In genomic region chr17:53822764-53823163, GRCh38 we compare ENCODE assay signal across 1 cellular context.
TF ChIP-seq lines count a peak whose summit lies in the region.

KIF2B (plus strand) TSS chr17:53822927; CDS start chr17:53823034, 107 bp downstream.

TF ChIP-seq in K562, 482 proteins besides CTCF, POLR2A, EP300 and RAD21 (continued from another document):
- TF ChIP-seq ZNF395 (CRISPR knock-in tag; IDR thresholded peaks at IDR 0.05) (no peak), PATZ1 (CRISPR knock-in tag; IDR thresholded peaks at IDR 0.05; ENCODE audit: borderline replicate concordance) (no peak), ZNF436 (CRISPR knock-in tag; IDR thresholded peaks at IDR 0.05) (no peak)
